8 cellular contexts compared by ENCODE assay signal in genomic region chr6:37443219-37443542, GRCh38. TPM values are rescaled to one million over a fixed set of nuclear protein-coding genes. Genes with fewer than 3 reads are reported as not detected.
DNase-seq lines count a peak whose midpoint lies in the region; ATAC-seq and TF ChIP-seq lines count a peak whose summit lies in the region.
"Not testable (repeated sequence)": the region's sequence is repeated elsewhere in the genome, so short reads cannot be mapped to it uniquely, and the experiment has no call there.

No MANE protein-coding gene starts in this region.

- H3K36me3 ChIP-seq in CD8-positive, alpha-beta T cell (ENCODE audit: insufficient read depth, low read length), result peaks cover 37% of the 10 kb centered on the region
- not testable (repeated sequence) for H3K36me3 ChIP-seq in breast epithelium
- peaks cover 0 to 84% (median 27%) of the 10 kb centered on the region in 9 donors for H3K36me3 ChIP-seq in heart right ventricle
- peaks cover 0 to 46% of the 10 kb centered on the region in 2 donors for H3K36me3 ChIP-seq in vagina

- not testable (repeated sequence) for TF ChIP-seq CTCF in CD8-positive, alpha-beta T cell (IDR thresholded peaks at IDR 0.05); breast epithelium (IDR thresholded peaks at IDR 0.05); heart right ventricle (IDR thresholded peaks at IDR 0.05); vagina (IDR thresholded peaks at IDR 0.05)

- H3K27ac ChIP-seq in CD8-positive, alpha-beta T cell (ENCODE audit: low read depth, low read length); breast epithelium: not testable (repeated sequence)
- H3K27ac ChIP-seq in heart right ventricle (peak overlapping the region; percentile 5 to 86 (median 67)), skin epidermis (peak overlapping the region in 14 of 21 experiments; percentile 0 to 82 (median 69)), vagina (peak overlapping the region; percentile 66)

- not testable (repeated sequence) for H3K9me3 ChIP-seq in CD8-positive, alpha-beta T cell (ENCODE audit: low read length); breast epithelium; heart right ventricle; vagina

- H3K4me3 Mint-ChIP-seq in CD8-positive, alpha-beta T cell, result peak overlapping the region; percentile 78
- H3K4me3 Mint-ChIP-seq in T-cell, result peak overlapping the region; percentile 68 to 85 (median 77)
- peak overlapping the region; percentile 68 to 87 for H3K4me3 Mint-ChIP-seq in activated T-cell treated with anti-CD3 and anti-CD28 coated beads, Interleukin-2, amount 50 U/mL, for 72 hours
- peak overlapping the region; percentile 6 to 84 (median 70) for H3K4me3 Mint-ChIP-seq in naive B cell

- peaks cover 43% of the 10 kb centered on the region for H3K4me1 Mint-ChIP-seq in CD8-positive, alpha-beta T cell (ENCODE audit: low read depth)
- H3K4me1 Mint-ChIP-seq in T-cell, result peaks cover 18 to 48% (median 43%) of the 10 kb centered on the region in 3 donors
- peaks cover 42% of the 10 kb centered on the region for H3K4me1 Mint-ChIP-seq in activated T-cell treated with anti-CD3 and anti-CD28 coated beads, Interleukin-2, amount 50 U/mL, for 72 hours (ENCODE audit: low read depth)
- H3K4me1 Mint-ChIP-seq in naive B cell, result peaks cover 3 to 19% (median 19%) of the 10 kb centered on the region in 3 donors

- H3K27me3 ChIP-seq in CD8-positive, alpha-beta T cell (ENCODE audit: insufficient read depth, low read length); breast epithelium; heart right ventricle; vagina: not testable (repeated sequence)

- ATAC-seq in CD8-positive, alpha-beta T cell; T-cell (replicated peaks in 1 of 4); activated T-cell treated with anti-CD3 and anti-CD28 coated beads, Interleukin-2, amount 50 U/mL, for 72 hours (replicated peaks in 1 of 2); heart right ventricle; naive B cell (ENCODE audit: low read depth in 2 of 2): not testable (repeated sequence)

- not testable (repeated sequence) for H3K9me3 Mint-ChIP-seq in CD8-positive, alpha-beta T cell; T-cell; activated T-cell treated with anti-CD3 and anti-CD28 coated beads, Interleukin-2, amount 50 U/mL, for 72 hours; naive B cell

- not testable (repeated sequence) for H3K4me1 ChIP-seq in CD8-positive, alpha-beta T cell (ENCODE audit: insufficient read depth, low read length); breast epithelium
- H3K4me1 ChIP-seq in heart right ventricle (peaks cover 0 to 59% (median 30%) of the 10 kb centered on the region in 9 donors), vagina (peaks cover 20% of the 10 kb centered on the region)

- WGBS in heart right ventricle, 2 donors, result 85 to 87% methylated on average over 5 of the region's 5 CpGs

- H3K4me3 ChIP-seq in CD8-positive, alpha-beta T cell (ENCODE audit: low read depth, low read length), result not testable (repeated sequence)
- H3K4me3 ChIP-seq in breast epithelium (peak overlapping the region in 2 of 3 donors; percentile 2 to 29), heart right ventricle (peak overlapping the region in 8 of 10 donors; percentile 1 to 39 (median 24)), skin epidermis (peak overlapping the region in 3 of 7 experiments; percentile 4 to 27 (median 6)), vagina (peak overlapping the region in 1 of 2 donors; percentile 30)

- CTCF ChIA-PET in CD8-positive, alpha-beta T cell (lab: Charles Lee), result interaction anchor here (1.0 kb wide), 1 partner anchor 1051 kb away, joined by 3 read pairs; no protein-coding TSS in a partner anchor
- CTCF ChIA-PET in T-cell (lab: Charles Lee), result interaction anchor here in 1 of 2 donors (1.2 kb wide), 1 partner anchor 9 kb away, joined by 6 read pairs; no protein-coding TSS in a partner anchor

- peaks cover 76% of the 10 kb centered on the region for H3K36me3 Mint-ChIP-seq in CD8-positive, alpha-beta T cell
- peaks cover 50% of the 10 kb centered on the region for H3K36me3 Mint-ChIP-seq in T-cell
- peaks cover 7 to 26% of the 10 kb centered on the region in 2 donors for H3K36me3 Mint-ChIP-seq in activated T-cell treated with anti-CD3 and anti-CD28 coated beads, Interleukin-2, amount 50 U/mL, for 72 hours (ENCODE audit: insufficient read depth in 2 of 2)
- H3K36me3 Mint-ChIP-seq in naive B cell, result peaks cover 18 to 29% of the 10 kb centered on the region in 2 donors

- DNase-seq in CD8-positive, alpha-beta T cell; T-cell; activated T-cell treated with anti-CD3 and anti-CD28 coated beads, Interleukin-2, amount 50 U/mL, for 72 hours; breast epithelium (ENCODE audit: low spot score in 2 of 2); heart right ventricle; naive B cell; vagina (ENCODE audit: extremely low spot score in 2 of 2): not testable (repeated sequence)

- TF ChIP-seq POLR2A in breast epithelium (IDR thresholded peaks at IDR 0.05); vagina (IDR thresholded peaks at IDR 0.05): not testable (repeated sequence)

- H3K27ac Mint-ChIP-seq in CD8-positive, alpha-beta T cell, result peak overlapping the region; percentile 90
- H3K27ac Mint-ChIP-seq in T-cell, result peak overlapping the region; percentile 93 to 96
- peak overlapping the region; percentile 97 for H3K27ac Mint-ChIP-seq in activated T-cell treated with anti-CD3 and anti-CD28 coated beads, Interleukin-2, amount 50 U/mL, for 72 hours
- peak overlapping the region in 3 of 6 donors; percentile 38 to 88 (median 67) for H3K27ac Mint-ChIP-seq in naive B cell

- not testable (repeated sequence) for H3K27me3 Mint-ChIP-seq in CD8-positive, alpha-beta T cell (ENCODE audit: low read depth); T-cell; activated T-cell treated with anti-CD3 and anti-CD28 coated beads, Interleukin-2, amount 50 U/mL, for 72 hours (ENCODE audit: low read depth); naive B cell

- intact Hi-C loops in CD8-positive, alpha-beta T cell (cut with DNase I, micrococcal nuclease); breast epithelium (cut with DNase I; ENCODE audit: low total_unique reads); heart right ventricle (cut with DNase I); vagina (cut with DNase I): not testable (repeated sequence)

- POLR2A ChIA-PET in CD8-positive, alpha-beta T cell (lab: Charles Lee), result not testable (repeated sequence)
- POLR2A ChIA-PET in T-cell (lab: Charles Lee), result interaction anchor here in 1 of 2 donors (0.7 to 1.3 kb wide), 2 partner anchors 9 to 52 kb away, joined by 4 to 7 read pairs; no protein-coding TSS in a partner anchor

RNA-seq across cellular contexts. Expression of gene CMTR1, which starts 10.2 kb away (rescaled TPM):
- total RNA-seq in CD8-positive, alpha-beta T cell, result 10 to 100 TPM; 74.8 to 79.5 TPM
- total RNA-seq in T-cell, result 10 to 100 TPM; 62.5 to 82.7 (median 75.2) TPM
- total RNA-seq in activated T-cell treated with anti-CD3 and anti-CD28 coated beads, Interleukin-2, amount 50 U/mL, for 72 hours, result 10 to 100 TPM; 84.1 to 86.9 TPM
- 10 to 100 TPM; 31.4 to 35.7 (median 32.4) TPM for total RNA-seq in breast epithelium
- total RNA-seq in heart right ventricle, result 10 to 100 TPM; 22.6 to 37.0 (median 33.5) TPM
- 10 to 100 TPM; 13.1 to 19.7 TPM for polyA plus RNA-seq in heart right ventricle
- 10 to 100 TPM; 27.2 to 32.1 (median 28.9) TPM for polyA plus RNA-seq in naive B cell (ENCODE audit: low read depth in 6 of 6)
- total RNA-seq in vagina, result 24.3 TPM

RNA-seq across cellular contexts. Expression of gene CCDC167, which starts 56.5 kb away (rescaled TPM):
- 1 to 10 TPM; 5.4 to 6.2 TPM for total RNA-seq in CD8-positive, alpha-beta T cell
- total RNA-seq in T-cell (10 to 100 TPM; 14.3 to 25.2 (median 17.8) TPM), breast epithelium (10 to 100 TPM; 14.1 to 39.3 (median 14.8) TPM), heart right ventricle (10 to 100 TPM; 17.5 to 34.7 (median 24.1) TPM), vagina (34.6 TPM)
- total RNA-seq in activated T-cell treated with anti-CD3 and anti-CD28 coated beads, Interleukin-2, amount 50 U/mL, for 72 hours, result 10 to 100 TPM; 32.2 to 36.4 TPM
- polyA plus RNA-seq in heart right ventricle (100 to 1,000 TPM in 1 of 2 donors, 10 to 100 TPM in 1; 25.3 to 103 TPM), naive B cell (ENCODE audit: low read depth in 6 of 6) (10 to 100 TPM; 35.2 to 61.3 (median 52.4) TPM)
